Comparison of ENCODE assay signal across 23 cellular contexts in the genomic region with DNA sequence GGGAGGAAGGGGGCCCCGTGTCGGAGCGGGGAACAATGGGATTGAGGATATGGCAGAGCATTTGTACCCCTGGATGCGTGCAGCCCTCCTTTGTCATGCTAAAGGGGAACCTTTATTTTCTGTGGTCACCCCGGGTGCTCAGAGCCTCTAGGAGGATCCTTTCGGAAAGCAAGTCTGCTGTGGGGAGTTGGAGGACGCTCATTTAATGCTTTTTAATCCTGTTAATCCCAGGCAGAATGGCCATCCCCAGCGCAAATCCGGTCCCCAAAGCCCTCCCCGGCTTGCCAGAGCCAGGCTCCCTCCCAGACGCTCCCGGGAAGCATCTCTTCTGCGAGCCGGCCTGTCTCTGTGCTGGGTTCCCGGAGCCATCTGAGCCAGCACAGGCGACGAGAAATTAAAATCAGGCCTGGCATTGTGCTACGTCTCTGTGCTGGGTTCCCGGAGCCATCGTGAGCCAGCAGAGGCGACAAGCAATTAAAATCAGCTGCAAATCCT.
DNase-seq lines count a peak whose midpoint lies in the region; ATAC-seq and TF ChIP-seq lines count a peak whose summit lies in the region.
"Had no signal": no experiment of that assay in that cellular context is flagged by ENCODE, and none has a peak within 500 bp of the region (broad histone marks: within the 10 kb centered on the region; RNA-seq: fewer than 3 reads in every experiment).

No MANE protein-coding gene starts in this region.

- peak overlapping the region; percentile 85; the same call in 1 of the 2 replicates for H3K27ac ChIP-seq in HUES64 (ENCODE audit: low read depth, low read length)
- no peak overlapping the region for H3K27ac ChIP-seq in spleen
- H3K27ac ChIP-seq: GM23248, lower lobe of right lung, right atrium auricular region, SK-N-MC, stomach, tibial nerve, VCaP had no signal

- TF ChIP-seq POLR2A in spleen (IDR thresholded peaks at IDR 0.05): no peak

- peaks cover 27% of the 10 kb centered on the region for H3K36me3 Mint-ChIP-seq in endothelial cell (ENCODE audit: low read depth, unreplicated experiment)
- no peaks in the 10 kb centered on the region for H3K36me3 Mint-ChIP-seq in mesothelial cell of epicardium
- no peaks in the 10 kb centered on the region for H3K36me3 Mint-ChIP-seq in activated CD4-positive, alpha-beta T cell treated with anti-CD3 and anti-CD28 coated beads, Interleukin-2, amount 10 ng/mL, durations not matched to agents 7 days and 5 days (ENCODE audit: low read depth)
- H3K36me3 Mint-ChIP-seq: activated naive CD8-positive, alpha-beta T cell treated with anti-CD3 and anti-CD28 coated beads for 36 hours; CD8-positive, alpha-beta T cell had no signal

- H3K9ac ChIP-seq in HUES64 (ENCODE audit: low read depth, low read length): peak overlapping the region; percentile 33
- H3K9ac ChIP-seq: GM23248 had no signal

- POLR2A ChIA-PET in activated CD4-positive, alpha-beta T cell treated with anti-CD3 and anti-CD28 coated beads, Interleukin-2, amount 10 ng/mL, durations not matched to agents 7 days and 5 days (lab: Charles Lee): no interaction called here

- ATAC-seq in HG03196 (IDR thresholded peaks at IDR 0.05; ENCODE audit: unreplicated experiment): no peak
- ATAC-seq: CD8-positive, alpha-beta T cell; K562; lower lobe of right lung had no signal

- H3K4me1 ChIP-seq in HUES64 (ENCODE audit: insufficient read depth, low read length): peaks cover 18% of the 10 kb centered on the region
- no peaks in the 10 kb centered on the region for H3K4me1 ChIP-seq in spleen
- H3K4me1 ChIP-seq: lower lobe of right lung, right atrium auricular region had no signal

- no peak for TF ChIP-seq CTCF in endothelial cell (IDR thresholded peaks at IDR 0.05; ENCODE audit: unreplicated experiment)
- no peak for TF ChIP-seq CTCF in mesothelial cell of epicardium (IDR thresholded peaks at IDR 0.05; ENCODE audit: unreplicated experiment)
- TF ChIP-seq CTCF in spleen (IDR thresholded peaks at IDR 0.05 in 8 of 11, conservative IDR thresholded peaks at IDR 0.05 in 3 of 11): no peak

- intact Hi-C loops in spleen (cut with DNase I; ENCODE audit: low total_unique reads): no loop called here

- H3K9me3 Mint-ChIP-seq in endothelial cell (ENCODE audit: unreplicated experiment): peaks cover 35% of the 10 kb centered on the region
- no peaks in the 10 kb centered on the region for H3K9me3 Mint-ChIP-seq in mesothelial cell of epicardium
- H3K9me3 Mint-ChIP-seq in activated CD4-positive, alpha-beta T cell treated with anti-CD3 and anti-CD28 coated beads, Interleukin-2, amount 10 ng/mL, durations not matched to agents 7 days and 5 days: peaks cover 15% of the 10 kb centered on the region

- H3K27ac Mint-ChIP-seq in endothelial cell (ENCODE audit: unreplicated experiment): no peak overlapping the region
- no peak overlapping the region for H3K27ac Mint-ChIP-seq in mesothelial cell of epicardium
- H3K27ac Mint-ChIP-seq in activated CD4-positive, alpha-beta T cell treated with anti-CD3 and anti-CD28 coated beads, Interleukin-2, amount 10 ng/mL, durations not matched to agents 7 days and 5 days: no peak overlapping the region
- H3K27ac Mint-ChIP-seq: activated naive CD8-positive, alpha-beta T cell treated with anti-CD3 and anti-CD28 coated beads for 36 hours; CD8-positive, alpha-beta T cell; T-helper 2 cell treated with Interferon-gamma antibody and Interleukin-4, amounts not matched to agents 5 μg/mL and 100 μg/mL, for 36 hours had no signal

- H3K27me3 ChIP-seq in HUES64 (ENCODE audit: insufficient read depth, low read length): peaks cover 39% of the 10 kb centered on the region
- H3K27me3 ChIP-seq in spleen (replicated peaks in 1 of 7): peaks cover 0 to 41% (median 8%) of the 10 kb centered on the region in 7 donors

- H3K36me3 ChIP-seq in HUES64 (ENCODE audit: insufficient read depth, low read length) (no peaks in the 10 kb centered on the region), spleen (no peaks in the 10 kb centered on the region)
- H3K36me3 ChIP-seq: lower lobe of right lung, right atrium auricular region, stomach, tibial nerve had no signal

- CTCF ChIA-PET in activated CD4-positive, alpha-beta T cell treated with anti-CD3 and anti-CD28 coated beads, Interleukin-2, amount 10 ng/mL, durations not matched to agents 7 days and 5 days (lab: Charles Lee): no interaction called here

- 2% methylated on average over 21 of the region's 21 CpGs for WGBS in HUES64
- 3 to 22% (median 6%) methylated on average over 13 to 21 of the region's 21 CpGs for WGBS in spleen, 5 donors

- H3K4me3 Mint-ChIP-seq in endothelial cell (ENCODE audit: unreplicated experiment) (peak overlapping the region; percentile 59), mesothelial cell of epicardium (peak overlapping the region; percentile 18)
- no peak overlapping the region for H3K4me3 Mint-ChIP-seq in activated CD4-positive, alpha-beta T cell treated with anti-CD3 and anti-CD28 coated beads, Interleukin-2, amount 10 ng/mL, durations not matched to agents 7 days and 5 days
- H3K4me3 Mint-ChIP-seq: activated naive CD8-positive, alpha-beta T cell treated with anti-CD3 and anti-CD28 coated beads for 36 hours; CD8-positive, alpha-beta T cell; T-helper 2 cell treated with Interferon-gamma antibody and Interleukin-4, amounts not matched to agents 5 μg/mL and 100 μg/mL, for 36 hours had no signal

- no peak for DNase-seq in endothelial cell (ENCODE audit: low spot score)
- DNase-seq in mesothelial cell of epicardium (ENCODE audit: low spot score in 2 of 2, unreplicated experiment in 2 of 2): no peak
- DNase-seq in spleen: peak; percentile 24
- DNase-seq in activated CD4-positive, alpha-beta T cell treated with anti-CD3 and anti-CD28 coated beads, Interleukin-2, amount 50 U/mL, for 4 hours: no peak
- DNase-seq in activated CD4-positive, alpha-beta T cell treated with anti-CD3 and anti-CD28 coated beads, Interleukin-2, amount 10 ng/mL, durations not matched to agents 7 days and 5 days: no peak
- DNase-seq: activated naive CD8-positive, alpha-beta T cell treated with anti-CD3 and anti-CD28 coated beads for 36 hours; CD8-positive, alpha-beta T cell; DMS53; GM23248; lower lobe of right lung; MM.1S; NCI-H1436; NCI-H524; RPMI8226; stomach had no signal

- no peaks in the 10 kb centered on the region for H3K9me3 ChIP-seq in HUES64 (ENCODE audit: insufficient read depth, low read depth, low read length)
- peaks cover 0 to 11% (median 0%) of the 10 kb centered on the region in 8 donors for H3K9me3 ChIP-seq in spleen
- H3K9me3 ChIP-seq: lower lobe of right lung, right atrium auricular region, tibial nerve had no signal

- no peaks in the 10 kb centered on the region for H3K4me1 Mint-ChIP-seq in endothelial cell (ENCODE audit: unreplicated experiment)
- peaks cover 3% of the 10 kb centered on the region for H3K4me1 Mint-ChIP-seq in mesothelial cell of epicardium
- H3K4me1 Mint-ChIP-seq in activated CD4-positive, alpha-beta T cell treated with anti-CD3 and anti-CD28 coated beads, Interleukin-2, amount 10 ng/mL, durations not matched to agents 7 days and 5 days: no peaks in the 10 kb centered on the region
- H3K4me1 Mint-ChIP-seq: activated naive CD8-positive, alpha-beta T cell treated with anti-CD3 and anti-CD28 coated beads for 36 hours had no signal

- H3K27me3 Mint-ChIP-seq in endothelial cell (ENCODE audit: unreplicated experiment): peaks cover 16% of the 10 kb centered on the region
- H3K27me3 Mint-ChIP-seq in mesothelial cell of epicardium (ENCODE audit: low read depth): peaks cover 63% of the 10 kb centered on the region
- peaks cover 3% of the 10 kb centered on the region for H3K27me3 Mint-ChIP-seq in activated CD4-positive, alpha-beta T cell treated with anti-CD3 and anti-CD28 coated beads, Interleukin-2, amount 10 ng/mL, durations not matched to agents 7 days and 5 days

- H3K4me3 ChIP-seq in HUES64 (ENCODE audit: low read length) (peak overlapping the region; percentile 45), spleen (no peak overlapping the region)
- H3K4me3 ChIP-seq: GM23248, K562, lower lobe of right lung, right atrium auricular region, SK-N-MC, stomach had no signal
